Comparison of ENCODE assay signal across 9 cellular contexts in genomic region chr9:26856413-26857032, GRCh38. TPM values are rescaled to one million over a fixed set of nuclear protein-coding genes. Genes with fewer than 3 reads are reported as not detected.
DNase-seq lines count a peak whose midpoint lies in the region; TF ChIP-seq lines count a peak whose summit lies in the region.
"Had no signal": no experiment of that assay in that cellular context is flagged by ENCODE, and none has a peak within 500 bp of the region (broad histone marks: within the 10 kb centered on the region; RNA-seq: fewer than 3 reads in every experiment).

No MANE protein-coding gene starts in this region.

- H2AFZ ChIP-seq in neural cell (ENCODE audit: low read depth, low read length), result no peak overlapping the region

- H3K9me2 ChIP-seq in neural cell (ENCODE audit: insufficient read depth, low read length), result no peaks in the 10 kb centered on the region

- no peaks in the 10 kb centered on the region for H3K27me3 ChIP-seq in HL-60 (ENCODE audit: insufficient read depth, poor library complexity, severe bottlenecking)
- H3K27me3 ChIP-seq in neural cell (ENCODE audit: insufficient read depth, low read depth, low read length), result no peaks in the 10 kb centered on the region
- H3K27me3 ChIP-seq: body of pancreas had no signal

- H3K27ac ChIP-seq in HL-60 (replicated peaks) (no peak overlapping the region), neural cell (ENCODE audit: low read length) (no peak overlapping the region)
- H3K27ac ChIP-seq: body of pancreas had no signal

- TF ChIP-seq EP300 in neural cell (conservative IDR thresholded peaks at IDR 0.05; ENCODE audit: poor library complexity, severe bottlenecking), result no peak

- no peaks in the 10 kb centered on the region for H4K20me1 ChIP-seq in neural cell (ENCODE audit: insufficient read depth)

- H3K9ac ChIP-seq in neural cell (ENCODE audit: low read length), result no peak overlapping the region

- TF ChIP-seq CTCF in GM20000 (IDR thresholded peaks at IDR 0.05; ENCODE audit: extremely low read depth, missing control alignments) (peak; percentile 35), HL-60 (IDR thresholded peaks at IDR 0.05; ENCODE audit: insufficient read depth, low read length) (no peak), neural cell (IDR thresholded peaks at IDR 0.05; ENCODE audit: poor library complexity, severe bottlenecking) (peak; percentile 76)

- peaks cover 4% of the 10 kb centered on the region for H3K36me3 ChIP-seq in neural cell (ENCODE audit: insufficient read depth, low read length)

- no peaks in the 10 kb centered on the region for H3K79me2 ChIP-seq in neural cell (replicated peaks; ENCODE audit: insufficient read depth, low read length)

- H3K9me3 ChIP-seq in neural cell (ENCODE audit: low read length), result no peaks in the 10 kb centered on the region
- H3K9me3 ChIP-seq: body of pancreas had no signal

- DNase-seq in NCI-H187 (lab: John Stamatoyannopoulos, UW) (peak; percentile 1 to 2), NCI-H187 treated with DMSO at 0.1 percent for 48 hours (lab: John Stamatoyannopoulos, UW) (no peak), GM20000 (ENCODE audit: low spot score) (peak; percentile 41), HL-60 (ENCODE audit: low read depth in 1 of 2, low spot score in 1 of 2) (peak; percentile 34 to 51), NCI-H82 (lab: John Stamatoyannopoulos, UW) (peak; percentile 81), dermis blood vessel endothelial cell (peak; percentile 61)
- DNase-seq in stimulated activated naive CD4-positive, alpha-beta T cell (lab: John Stamatoyannopoulos, UW), result no peak

- no peaks in the 10 kb centered on the region for H3F3A ChIP-seq in neural cell (ENCODE audit: insufficient read depth, low read length, poor library complexity, severe bottlenecking)

- no peak overlapping the region for H3K4me3 ChIP-seq in HL-60 (replicated peaks; ENCODE audit: insufficient read depth, low read length)
- H3K4me3 ChIP-seq in neural cell (ENCODE audit: low read length), result no peak overlapping the region
- H3K4me3 ChIP-seq: body of pancreas had no signal

- H3K4me2 ChIP-seq in neural cell (ENCODE audit: low read length), result no peak overlapping the region

- TF ChIP-seq RAD21 in neural cell (conservative IDR thresholded peaks at IDR 0.05), result peak; percentile 78

TF ChIP-seq in neural cell, 6 proteins besides CTCF, POLR2A, EP300 and RAD21:
- TF ChIP-seq EZH2 (IDR thresholded peaks at IDR 0.05; ENCODE audit: borderline replicate concordance, insufficient read depth, low read length, poor library complexity, severe bottlenecking), result no peak
- TF ChIP-seq TAF1 (IDR thresholded peaks at IDR 0.05; ENCODE audit: low read depth), result no peak
- TF ChIP-seq SMC3 (conservative IDR thresholded peaks at IDR 0.05; ENCODE audit: poor library complexity), result peak; percentile 71

RNA-seq across cellular contexts. Expression of gene CAAP1, which starts 36.1 kb away (rescaled TPM):
- 18.0 and 25.3 TPM in 2 replicates for total RNA-seq in dermis blood vessel endothelial cell
- polyA plus RNA-seq in neural cell, result 14.9 and 17.6 TPM in 2 replicates
- polyA minus RNA-seq in neural cell, result 18.0 and 23.8 TPM in 2 replicates

Comparison
In these comparisons a context has a peak if more than half of its experiments do, and no peak if none do; other contexts are left out.
1. DNase-seq: peak in NCI-H187 (2 of 2), GM20000 (single experiment), HL-60 (2 of 2), NCI-H82 (single experiment) and dermis blood vessel endothelial cell (single experiment); none in NCI-H187 treated with DMSO at 0.1 percent for 48 hours (single experiment) and stimulated activated naive CD4-positive, alpha-beta T cell (0 of 6).